ENCODE assay signal across 1 cellular context in genomic region chr18:64974378-64975125, GRCh38.
TF ChIP-seq lines count a peak whose summit lies in the region.

No MANE protein-coding gene starts in this region.

TF ChIP-seq in WTC11, 78 proteins besides CTCF, POLR2A, EP300 and RAD21 (continued from another document):
- TF ChIP-seq, protein P1, sequence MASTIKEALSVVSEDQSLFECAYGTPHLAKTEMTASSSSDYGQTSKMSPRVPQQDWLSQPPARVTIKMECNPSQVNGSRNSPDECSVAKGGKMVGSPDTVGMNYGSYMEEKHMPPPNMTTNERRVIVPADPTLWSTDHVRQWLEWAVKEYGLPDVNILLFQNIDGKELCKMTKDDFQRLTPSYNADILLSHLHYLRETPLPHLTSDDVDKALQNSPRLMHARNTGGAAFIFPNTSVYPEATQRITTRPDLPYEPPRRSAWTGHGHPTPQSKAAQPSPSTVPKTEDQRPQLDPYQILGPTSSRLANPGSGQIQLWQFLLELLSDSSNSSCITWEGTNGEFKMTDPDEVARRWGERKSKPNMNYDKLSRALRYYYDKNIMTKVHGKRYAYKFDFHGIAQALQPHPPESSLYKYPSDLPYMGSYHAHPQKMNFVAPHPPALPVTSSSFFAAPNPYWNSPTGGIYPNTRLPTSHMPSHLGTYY (CRISPR knock-in tag; IDR thresholded peaks at IDR 0.05) = no peak
- TF ChIP-seq ZNF138 (CRISPR knock-in tag; conservative IDR thresholded peaks at IDR 0.05) (no peak), CREB1 (CRISPR knock-in tag; IDR thresholded peaks at IDR 0.05) (no peak), NR1H2 (CRISPR knock-in tag; IDR thresholded peaks at IDR 0.05) (no peak), TEAD1 (CRISPR knock-in tag; IDR thresholded peaks at IDR 0.05) (no peak), AR (CRISPR knock-in tag; IDR thresholded peaks at IDR 0.05) (no peak)
- TF ChIP-seq, protein P2, sequence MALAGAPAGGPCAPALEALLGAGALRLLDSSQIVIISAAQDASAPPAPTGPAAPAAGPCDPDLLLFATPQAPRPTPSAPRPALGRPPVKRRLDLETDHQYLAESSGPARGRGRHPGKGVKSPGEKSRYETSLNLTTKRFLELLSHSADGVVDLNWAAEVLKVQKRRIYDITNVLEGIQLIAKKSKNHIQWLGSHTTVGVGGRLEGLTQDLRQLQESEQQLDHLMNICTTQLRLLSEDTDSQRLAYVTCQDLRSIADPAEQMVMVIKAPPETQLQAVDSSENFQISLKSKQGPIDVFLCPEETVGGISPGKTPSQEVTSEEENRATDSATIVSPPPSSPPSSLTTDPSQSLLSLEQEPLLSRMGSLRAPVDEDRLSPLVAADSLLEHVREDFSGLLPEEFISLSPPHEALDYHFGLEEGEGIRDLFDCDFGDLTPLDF (CRISPR knock-in tag; IDR thresholded peaks at IDR 0.05) = no peak
- TF ChIP-seq, protein P3, sequence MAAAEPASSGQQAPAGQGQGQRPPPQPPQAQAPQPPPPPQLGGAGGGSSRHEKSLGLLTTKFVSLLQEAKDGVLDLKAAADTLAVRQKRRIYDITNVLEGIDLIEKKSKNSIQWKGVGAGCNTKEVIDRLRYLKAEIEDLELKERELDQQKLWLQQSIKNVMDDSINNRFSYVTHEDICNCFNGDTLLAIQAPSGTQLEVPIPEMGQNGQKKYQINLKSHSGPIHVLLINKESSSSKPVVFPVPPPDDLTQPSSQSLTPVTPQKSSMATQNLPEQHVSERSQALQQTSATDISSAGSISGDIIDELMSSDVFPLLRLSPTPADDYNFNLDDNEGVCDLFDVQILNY (CRISPR knock-in tag; IDR thresholded peaks at IDR 0.05) = no peak
